Comparison of ENCODE assay signal across 1 cellular context in the genomic region with DNA sequence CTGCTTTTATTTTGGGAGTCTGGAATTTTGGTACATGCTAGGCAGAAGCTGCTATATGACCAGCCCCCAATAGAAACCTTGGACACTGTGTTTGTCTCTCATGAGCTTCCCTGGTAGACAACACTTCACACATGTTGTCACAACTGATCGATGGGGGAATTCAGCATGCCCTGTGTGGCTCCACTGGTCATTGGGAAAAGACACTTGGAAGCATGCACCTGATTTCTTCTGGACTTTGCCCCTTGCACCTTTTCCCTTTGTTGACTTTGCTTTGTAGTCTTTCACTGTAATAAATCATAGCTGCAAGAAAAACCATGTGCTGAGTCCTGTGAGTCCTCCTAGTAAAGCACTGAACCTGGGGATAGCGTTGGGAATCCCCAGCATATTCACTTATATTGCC.
TF ChIP-seq lines count a peak whose summit lies in the region.

No MANE protein-coding gene starts in this region.

TF ChIP-seq in HepG2, 621 proteins besides CTCF, POLR2A, EP300 and RAD21 (continues in another document):
- TF ChIP-seq, protein P1, sequence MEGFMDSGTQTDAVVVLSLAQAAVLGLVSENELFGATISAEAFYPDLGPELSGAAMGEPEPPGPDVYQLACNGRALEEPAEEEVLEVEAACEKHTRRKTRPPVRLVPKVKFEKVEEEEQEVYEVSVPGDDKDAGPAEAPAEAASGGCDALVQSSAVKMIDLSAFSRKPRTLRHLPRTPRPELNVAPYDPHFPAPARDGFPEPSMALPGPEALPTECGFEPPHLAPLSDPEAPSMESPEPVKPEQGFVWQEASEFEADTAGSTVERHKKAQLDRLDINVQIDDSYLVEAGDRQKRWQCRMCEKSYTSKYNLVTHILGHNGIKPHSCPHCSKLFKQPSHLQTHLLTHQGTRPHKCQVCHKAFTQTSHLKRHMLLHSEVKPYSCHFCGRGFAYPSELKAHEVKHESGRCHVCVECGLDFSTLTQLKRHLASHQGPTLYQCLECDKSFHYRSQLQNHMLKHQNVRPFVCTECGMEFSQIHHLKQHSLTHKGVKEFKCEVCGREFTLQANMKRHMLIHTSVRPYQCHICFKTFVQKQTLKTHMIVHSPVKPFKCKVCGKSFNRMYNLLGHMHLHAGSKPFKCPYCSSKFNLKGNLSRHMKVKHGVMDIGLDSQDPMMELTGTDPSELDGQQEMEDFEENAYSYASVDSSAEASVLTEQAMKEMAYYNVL (CRISPR knock-in tag; IDR thresholded peaks at IDR 0.05; ENCODE audit: borderline replicate concordance), result peak; percentile 99
- TF ChIP-seq, protein P2, sequence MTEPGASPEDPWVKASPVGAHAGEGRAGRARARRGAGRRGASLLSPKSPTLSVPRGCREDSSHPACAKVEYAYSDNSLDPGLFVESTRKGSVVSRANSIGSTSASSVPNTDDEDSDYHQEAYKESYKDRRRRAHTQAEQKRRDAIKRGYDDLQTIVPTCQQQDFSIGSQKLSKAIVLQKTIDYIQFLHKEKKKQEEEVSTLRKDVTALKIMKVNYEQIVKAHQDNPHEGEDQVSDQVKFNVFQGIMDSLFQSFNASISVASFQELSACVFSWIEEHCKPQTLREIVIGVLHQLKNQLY (CRISPR knock-in tag; IDR thresholded peaks at IDR 0.05), result peak; percentile 70; the same call in 1 of the 2 replicates
- TF ChIP-seq NR2F1 (CRISPR knock-in tag; IDR thresholded peaks at IDR 0.05) (0 out of 4 replicates have a peak, but pooled peaks of 1 of the 2 experiments have one; percentile 15), FOXO1 (CRISPR knock-in tag; IDR thresholded peaks at IDR 0.05) (0 out of 2 replicates have a peak, but pooled peaks have one; percentile 39), BCL3 (CRISPR knock-in tag; IDR thresholded peaks at IDR 0.05) (no peak), TBX3 (IDR thresholded peaks at IDR 0.05; ENCODE audit: borderline replicate concordance) (peak; percentile 53; the same call in 1 of the 2 replicates), ZNF205 (CRISPR knock-in tag; IDR thresholded peaks at IDR 0.05) (0 out of 2 replicates have a peak, but pooled peaks have one; percentile 48), PHF8 (CRISPR knock-in tag; IDR thresholded peaks at IDR 0.05) (no peak), MEIS2 (CRISPR knock-in tag; IDR thresholded peaks at IDR 0.05) (0 out of 2 replicates have a peak, but pooled peaks have one; percentile 35), TOPORS (CRISPR knock-in tag; IDR thresholded peaks at IDR 0.05) (no peak), KAT2B (IDR thresholded peaks at IDR 0.05; ENCODE audit: borderline replicate concordance, low read depth, low read length) (peak; percentile 21; the same call in 1 of the 2 replicates), ZNF260 (CRISPR knock-in tag; IDR thresholded peaks at IDR 0.05; ENCODE audit: borderline replicate concordance, low read depth) (no peak), BHLHE40 (IDR thresholded peaks at IDR 0.05; ENCODE audit: low read length) (peak; percentile 74), BCL6 (CRISPR knock-in tag; IDR thresholded peaks at IDR 0.05) (peak; percentile 46; the same call in 1 of the 2 replicates), MXD4 (CRISPR knock-in tag; IDR thresholded peaks at IDR 0.05) (0 out of 2 replicates have a peak, but pooled peaks have one; percentile 33), MIER2 (CRISPR knock-in tag; IDR thresholded peaks at IDR 0.05) (0 out of 2 replicates have a peak, but pooled peaks have one; percentile 32), HNF4G (IDR thresholded peaks at IDR 0.05; ENCODE audit: borderline replicate concordance, low read depth, low read length) (peak; percentile 48; the same call in 1 of the 2 replicates), HNF4G (CRISPR knock-in tag; IDR thresholded peaks at IDR 0.05; ENCODE audit: borderline replicate concordance, low read depth) (no peak), FOXK1 (CRISPR knock-in tag; IDR thresholded peaks at IDR 0.05; ENCODE audit: borderline replicate concordance, low read depth) (0 out of 2 replicates have a peak, but pooled peaks have one; percentile 45), GATAD2A (CRISPR knock-in tag; IDR thresholded peaks at IDR 0.05) (peak; percentile 73), NR2F6 (IDR thresholded peaks at IDR 0.05) (0 out of 2 replicates have a peak, but pooled peaks have one; percentile 22), NR2F6 (CRISPR knock-in tag; IDR thresholded peaks at IDR 0.05) (no peak), GABPA (IDR thresholded peaks at IDR 0.05; ENCODE audit: low read depth, low read length) (no peak), GABPA (CRISPR knock-in tag; IDR thresholded peaks at IDR 0.05; ENCODE audit: low read depth) (peak; percentile 38), ZNF614 (CRISPR knock-in tag; IDR thresholded peaks at IDR 0.05; ENCODE audit: borderline replicate concordance) (0 out of 2 replicates have a peak, but pooled peaks have one; percentile 20), AHDC1 (CRISPR knock-in tag; IDR thresholded peaks at IDR 0.05; ENCODE audit: borderline replicate concordance) (peak; percentile 58; the same call in 1 of the 2 replicates), ETV5 (CRISPR knock-in tag; IDR thresholded peaks at IDR 0.05; ENCODE audit: borderline replicate concordance) (peak; percentile 42; the same call in 1 of the 2 replicates), CBX2 (IDR thresholded peaks at IDR 0.05; ENCODE audit: low read depth, low read length) (no peak), CBX2 (CRISPR knock-in tag; IDR thresholded peaks at IDR 0.05; ENCODE audit: low read depth) (no peak), NFKB2 (CRISPR knock-in tag; IDR thresholded peaks at IDR 0.05; ENCODE audit: borderline replicate concordance) (no peak), ATF7 (IDR thresholded peaks at IDR 0.05) (no peak), ATF7 (CRISPR knock-in tag; IDR thresholded peaks at IDR 0.05) (no peak), EZH2 (conservative IDR thresholded peaks at IDR 0.05; ENCODE audit: low read depth, low read length) (no peak), FOXA3 (CRISPR knock-in tag; IDR thresholded peaks at IDR 0.05) (peak; percentile 83), IRX3 (CRISPR knock-in tag; IDR thresholded peaks at IDR 0.05; ENCODE audit: borderline replicate concordance, low read depth) (no peak), ZNF142 (CRISPR knock-in tag; IDR thresholded peaks at IDR 0.05) (no peak), NCOA2 (CRISPR knock-in tag; IDR thresholded peaks at IDR 0.05) (peak; percentile 48; the same call in 1 of the 2 replicates)
- TF ChIP-seq, protein P3, sequence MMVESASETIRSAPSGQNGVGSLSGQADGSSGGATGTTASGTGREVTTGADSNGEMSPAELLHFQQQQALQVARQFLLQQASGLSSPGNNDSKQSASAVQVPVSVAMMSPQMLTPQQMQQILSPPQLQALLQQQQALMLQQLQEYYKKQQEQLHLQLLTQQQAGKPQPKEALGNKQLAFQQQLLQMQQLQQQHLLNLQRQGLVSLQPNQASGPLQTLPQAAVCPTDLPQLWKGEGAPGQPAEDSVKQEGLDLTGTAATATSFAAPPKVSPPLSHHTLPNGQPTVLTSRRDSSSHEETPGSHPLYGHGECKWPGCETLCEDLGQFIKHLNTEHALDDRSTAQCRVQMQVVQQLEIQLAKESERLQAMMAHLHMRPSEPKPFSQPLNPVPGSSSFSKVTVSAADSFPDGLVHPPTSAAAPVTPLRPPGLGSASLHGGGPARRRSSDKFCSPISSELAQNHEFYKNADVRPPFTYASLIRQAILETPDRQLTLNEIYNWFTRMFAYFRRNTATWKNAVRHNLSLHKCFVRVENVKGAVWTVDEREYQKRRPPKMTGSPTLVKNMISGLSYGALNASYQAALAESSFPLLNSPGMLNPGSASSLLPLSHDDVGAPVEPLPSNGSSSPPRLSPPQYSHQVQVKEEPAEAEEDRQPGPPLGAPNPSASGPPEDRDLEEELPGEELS (CRISPR knock-in tag; IDR thresholded peaks at IDR 0.05), result peak; percentile 53; the same call in 1 of the 2 replicates
- TF ChIP-seq, protein P4, sequence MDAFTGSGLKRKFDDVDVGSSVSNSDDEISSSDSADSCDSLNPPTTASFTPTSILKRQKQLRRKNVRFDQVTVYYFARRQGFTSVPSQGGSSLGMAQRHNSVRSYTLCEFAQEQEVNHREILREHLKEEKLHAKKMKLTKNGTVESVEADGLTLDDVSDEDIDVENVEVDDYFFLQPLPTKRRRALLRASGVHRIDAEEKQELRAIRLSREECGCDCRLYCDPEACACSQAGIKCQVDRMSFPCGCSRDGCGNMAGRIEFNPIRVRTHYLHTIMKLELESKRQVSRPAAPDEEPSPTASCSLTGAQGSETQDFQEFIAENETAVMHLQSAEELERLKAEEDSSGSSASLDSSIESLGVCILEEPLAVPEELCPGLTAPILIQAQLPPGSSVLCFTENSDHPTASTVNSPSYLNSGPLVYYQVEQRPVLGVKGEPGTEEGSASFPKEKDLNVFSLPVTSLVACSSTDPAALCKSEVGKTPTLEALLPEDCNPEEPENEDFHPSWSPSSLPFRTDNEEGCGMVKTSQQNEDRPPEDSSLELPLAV (CRISPR knock-in tag; conservative IDR thresholded peaks at IDR 0.05; ENCODE audit: low read depth), result no peak
- TF ChIP-seq, protein P5, sequence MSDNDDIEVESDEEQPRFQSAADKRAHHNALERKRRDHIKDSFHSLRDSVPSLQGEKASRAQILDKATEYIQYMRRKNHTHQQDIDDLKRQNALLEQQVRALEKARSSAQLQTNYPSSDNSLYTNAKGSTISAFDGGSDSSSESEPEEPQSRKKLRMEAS (IDR thresholded peaks at IDR 0.05), result peak; percentile 50; the same call in 1 of the 2 replicates
